14 cellular contexts compared by ENCODE assay signal in genomic region chr1:19815801-19816736, GRCh38. TPM values are rescaled to one million over a fixed set of nuclear protein-coding genes. Genes with fewer than 3 reads are reported as not detected.
DNase-seq lines count a peak whose midpoint lies in the region; TF ChIP-seq lines count a peak whose summit lies in the region.
"Had no signal": no experiment of that assay in that cellular context is flagged by ENCODE, and none has a peak within 500 bp of the region (broad histone marks: within the 10 kb centered on the region; RNA-seq: fewer than 3 reads in every experiment).

No MANE protein-coding gene starts in this region.

- H3K4me1 ChIP-seq in hepatocyte (ENCODE audit: insufficient read depth) = peaks cover 19% of the 10 kb centered on the region
- peaks cover 13 to 17% (median 15%) of the 10 kb centered on the region in 4 donors for H3K4me1 ChIP-seq in stomach
- H3K4me1 ChIP-seq: vagina had no signal

- H2AFZ ChIP-seq in hepatocyte = no peak overlapping the region

- peak overlapping the region; percentile 52 for H3K4me2 ChIP-seq in hepatocyte

- H3K4me3 ChIP-seq in hepatocyte (no peak overlapping the region), stomach (no peak overlapping the region), MG63 (no peak overlapping the region)
- H3K4me3 ChIP-seq: vagina had no signal

- H3K9me3 ChIP-seq in hepatocyte (ENCODE audit: low read depth) = no peaks in the 10 kb centered on the region
- H3K9me3 ChIP-seq in stomach = no peaks in the 10 kb centered on the region
- no peaks in the 10 kb centered on the region for H3K9me3 ChIP-seq in MG63
- H3K9me3 ChIP-seq: vagina had no signal

- H3K27ac ChIP-seq in hepatocyte (peak overlapping the region; percentile 93), stomach (peak overlapping the region; percentile 64 to 88 (median 76))
- H3K27ac ChIP-seq: vagina had no signal

- no peaks in the 10 kb centered on the region for H3K4me1 Mint-ChIP-seq in activated T-cell treated with anti-CD3 and anti-CD28 coated beads, Interleukin-2, amount 50 U/mL, for 24 hours (ENCODE audit: low read depth)

- no peaks in the 10 kb centered on the region for H3K79me2 ChIP-seq in hepatocyte

- no peaks in the 10 kb centered on the region for H3K9me2 ChIP-seq in hepatocyte (replicated peaks; ENCODE audit: insufficient read depth)

- H3K27me3 Mint-ChIP-seq in activated T-cell treated with anti-CD3 and anti-CD28 coated beads, Interleukin-2, amount 50 U/mL, for 24 hours = peaks cover 6% of the 10 kb centered on the region

- H3K36me3 Mint-ChIP-seq in activated T-cell treated with anti-CD3 and anti-CD28 coated beads, Interleukin-2, amount 50 U/mL, for 24 hours (ENCODE audit: low read depth) = no peaks in the 10 kb centered on the region

- H3K36me3 ChIP-seq in hepatocyte (replicated peaks; ENCODE audit: insufficient read depth, low read depth) = no peaks in the 10 kb centered on the region
- H3K36me3 ChIP-seq in stomach = no peaks in the 10 kb centered on the region
- H3K36me3 ChIP-seq in MG63 = no peaks in the 10 kb centered on the region
- H3K36me3 ChIP-seq: vagina had no signal

- H3K27me3 ChIP-seq in hepatocyte (no peaks in the 10 kb centered on the region), stomach (no peaks in the 10 kb centered on the region), MG63 (no peaks in the 10 kb centered on the region)
- H3K27me3 ChIP-seq: vagina had no signal

- no peak overlapping the region for H3K4me3 Mint-ChIP-seq in activated T-cell treated with anti-CD3 and anti-CD28 coated beads, Interleukin-2, amount 50 U/mL, for 24 hours

- TF ChIP-seq EP300 in stomach (IDR thresholded peaks at IDR 0.05) = no peak

- WGBS in hepatocyte (ENCODE audit: low lambda C conversion rate, missing lambda C conversion rate) = 56% methylated on average over 15 of the region's 15 CpGs
- WGBS in stomach, 5 donors = 36 to 55% (median 40%) methylated on average over 15 of the region's 15 CpGs

- no peaks in the 10 kb centered on the region for H4K20me1 ChIP-seq in hepatocyte (ENCODE audit: insufficient read depth, poor library complexity, severe bottlenecking)

- DNase-seq in NAMALWA (ENCODE audit: low spot score) = peak; percentile 55
- peak; percentile 99 for DNase-seq in NCI-H510A (lab: John Stamatoyannopoulos, UW)
- DNase-seq in hepatocyte (ENCODE audit: low spot score) = peak; percentile 86
- peak; percentile 75 for DNase-seq in stomach
- DNase-seq in MG63 = no peak
- DNase-seq in SIG-M5 treated with dmso at 0.1 percent for 504 hours (lab: John Stamatoyannopoulos, UW; ENCODE audit: unreplicated experiment) = no peak
- DNase-seq in activated T-cell treated with anti-CD3 and anti-CD28 coated beads, Interleukin-2, amount 50 U/mL, for 24 hours = no peak
- DNase-seq: GOT3, islet precursor cell, NCI-H2227 treated with DMSO at 0.1 percent for 48 hours had no signal

- TF ChIP-seq CTCF in hepatocyte (IDR thresholded peaks at IDR 0.05; ENCODE audit: poor library complexity) (no peak), stomach (IDR thresholded peaks at IDR 0.05) (no peak)

- TF ChIP-seq POLR2A in stomach (IDR thresholded peaks at IDR 0.05) = no peak

- no peaks in the 10 kb centered on the region for H3K9me3 Mint-ChIP-seq in activated T-cell treated with anti-CD3 and anti-CD28 coated beads, Interleukin-2, amount 50 U/mL, for 24 hours

- intact Hi-C loops in stomach (cut with DNase I; ENCODE audit: low total_unique reads) = no loop called here

- H3K27ac Mint-ChIP-seq in activated T-cell treated with anti-CD3 and anti-CD28 coated beads, Interleukin-2, amount 50 U/mL, for 24 hours = no peak overlapping the region

RNA-seq across cellular contexts. Expression of gene RNF186, which starts 1.0 kb away (rescaled TPM):
- total RNA-seq in hepatocyte (0.93 and 1.4 TPM in 2 replicates), stomach (100 to 1,000 TPM in 1 of 5 donors, not detected in 4; 117 TPM)
- polyA plus RNA-seq in hepatocyte (1.4 and 2.0 TPM in 2 replicates), stomach (under 1 TPM in 1 of 3 donors, not detected in 2; 0.62 TPM)
- not detected in 2 replicates for total RNA-seq in MG63 (2014; rRNA removed; shearing (Covaris generic); ENCODE audit: low replicate concordance)
- total RNA-seq: activated CD8-positive, alpha-beta memory T cell treated with anti-CD3 and anti-CD28 coated beads for 36 hours; astrocyte; pulmonary artery endothelial cell; vagina had no signal

RNA-seq across cellular contexts. Expression of gene TMCO4, which starts 16.4 kb away (rescaled TPM):
- total RNA-seq in hepatocyte = 12.0 and 13.0 TPM in 2 replicates
- 8.7 and 12.7 TPM in 2 replicates for polyA plus RNA-seq in hepatocyte
- total RNA-seq in stomach = 100 to 1,000 TPM in 2 of 5 donors, 10 to 100 TPM in 2, 1 to 10 TPM in 1; 5.3 to 326 (median 35.2) TPM
- 10 to 100 TPM; 16.7 to 27.4 (median 20.9) TPM for polyA plus RNA-seq in stomach
- total RNA-seq in MG63 (2014; rRNA removed; shearing (Covaris generic); ENCODE audit: low replicate concordance) = 12.8 and 25.8 TPM in 2 replicates

Comparison
In these comparisons a context has a peak if more than half of its experiments do, and no peak if none do; other contexts are left out.
1. DNase-seq: peak in NAMALWA (single experiment), NCI-H510A (single experiment), hepatocyte (single experiment) and stomach (single experiment); none in MG63 (single experiment), SIG-M5 treated with dmso at 0.1 percent for 504 hours (single experiment) and activated T-cell treated with anti-CD3 and anti-CD28 coated beads, Interleukin-2, amount 50 U/mL, for 24 hours (single experiment).